ENCODE assay signal across 8 cellular contexts in the genomic region with DNA sequence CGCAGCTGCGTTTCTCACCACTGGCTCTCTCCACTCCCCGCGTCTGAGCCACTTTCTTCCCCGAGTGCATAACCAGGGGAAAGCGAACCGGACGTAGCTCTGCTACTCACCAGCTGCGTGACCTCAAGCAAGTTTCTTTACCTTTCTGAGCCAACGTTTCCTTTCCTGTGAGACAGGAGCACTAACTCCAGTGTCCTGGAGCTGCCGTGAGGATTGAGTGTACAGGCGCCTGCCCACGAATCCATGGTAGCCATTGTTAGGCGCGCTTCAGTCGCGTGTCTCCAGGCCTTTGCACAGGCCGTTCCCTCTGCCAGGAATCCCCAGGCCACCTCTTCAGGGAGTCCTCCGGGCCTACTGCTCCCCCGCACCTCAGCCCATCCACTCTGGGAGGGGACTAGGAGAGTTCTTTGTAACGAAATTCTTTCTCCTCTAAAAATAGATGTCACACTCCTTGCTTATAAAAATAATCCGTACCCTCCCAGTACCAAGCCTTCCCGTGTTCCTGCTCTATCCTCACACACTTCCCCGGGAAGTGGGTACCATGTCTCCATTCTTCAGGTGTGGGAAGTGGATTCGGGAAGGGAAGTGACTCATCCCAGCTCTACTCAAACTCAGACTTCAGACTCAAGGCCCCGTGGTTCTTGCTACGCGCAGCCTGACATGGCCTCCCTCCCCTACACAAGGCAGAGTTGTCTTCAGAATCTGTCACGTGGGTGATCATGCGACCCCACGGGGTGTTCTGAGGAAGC. TPM values are rescaled to one million over a fixed set of nuclear protein-coding genes. Genes with fewer than 3 reads are reported as not detected.
A peak's percentile ranks its signal among the peaks of the same experiment; 100 is the strongest.
DNase-seq lines count a peak whose midpoint lies in the region; ATAC-seq, FAIRE-seq and TF ChIP-seq lines count a peak whose summit lies in the region.

No MANE protein-coding gene starts in this region.

- H3K27me3 ChIP-seq in sigmoid colon: no peaks in the 10 kb centered on the region

- ATAC-seq in GM18867 (IDR thresholded peaks at IDR 0.05; ENCODE audit: unreplicated experiment): peak; percentile 36
- ATAC-seq in HG02870 (IDR thresholded peaks at IDR 0.05; ENCODE audit: unreplicated experiment): peak; percentile 38

- DNase-seq in RPMI8226 (peak; percentile 82), coronary artery (ENCODE audit: low spot score) (no peak), sigmoid colon (no peak), GM19238 (ENCODE audit: insufficient read length, low spot score) (no peak), frontal cortex (ENCODE audit: low spot score in 2 of 2) (no peak), NCI-H774 (lab: John Stamatoyannopoulos, UW) (no peak)

- FAIRE-seq in frontal cortex (lab: Jason Lieb, UNC): no peak

- TF ChIP-seq CTCF in coronary artery (IDR thresholded peaks at IDR 0.05) (no peak), sigmoid colon (IDR thresholded peaks at IDR 0.05) (no peak)

- H3K4me3 ChIP-seq in coronary artery (peak overlapping the region; percentile 58), sigmoid colon (peak overlapping the region in 3 of 4 donors; percentile 12 to 35 (median 24))

- H3K27ac ChIP-seq in coronary artery (no peak overlapping the region), sigmoid colon (peak overlapping the region in 3 of 4 donors; percentile 17 to 47 (median 32))

- H3K36me3 ChIP-seq in sigmoid colon: no peaks in the 10 kb centered on the region

- no peak for TF ChIP-seq EP300 in sigmoid colon (IDR thresholded peaks at IDR 0.05)

- peaks cover 0 to 47% (median 32%) of the 10 kb centered on the region in 4 donors for H3K4me1 ChIP-seq in sigmoid colon

- intact Hi-C loops in sigmoid colon (cut with DNase I): no loop called here

- no peak for TF ChIP-seq POLR2A in sigmoid colon (IDR thresholded peaks at IDR 0.05)

- no peaks in the 10 kb centered on the region for H3K9me3 ChIP-seq in sigmoid colon

- WGBS in sigmoid colon, 2 donors: 42 to 68% methylated on average over 31 of the region's 31 CpGs

RNA-seq across cellular contexts. Expression of a gene that starts 16.2 kb away (rescaled TPM):
- total RNA-seq in sigmoid colon (under 1 TPM in 2 of 4 donors, not detected in 2; 0.14 to 0.33 TPM), frontal cortex (2.4 TPM)
- under 1 TPM in 2 of 3 donors, not detected in 1; 0.46 to 0.79 TPM for polyA plus RNA-seq in sigmoid colon

Comparison
In these comparisons a context has a peak if more than half of its experiments do, and no peak if none do; other contexts are left out.
1. H3K27ac ChIP-seq: peak in sigmoid colon (3 of 4); none in coronary artery (0 of 2).